9 cellular contexts compared by ENCODE assay signal in genomic region chr7:127504715-127505114, GRCh38.
DNase-seq lines count a peak whose midpoint lies in the region; ATAC-seq and TF ChIP-seq lines count a peak whose summit lies in the region.
"Had no signal": no experiment of that assay in that cellular context is flagged by ENCODE, and none has a peak within 500 bp of the region (broad histone marks: within the 10 kb centered on the region; RNA-seq: fewer than 3 reads in every experiment).

No MANE protein-coding gene starts in this region.

- peak; percentile 60 for DNase-seq in activated CD8-positive, alpha-beta memory T cell treated with anti-CD3 and anti-CD28 coated beads for 24 hours
- no peak for DNase-seq in activated CD8-positive, alpha-beta memory T cell treated with anti-CD3 and anti-CD28 coated beads, Interleukin-2, amount 10 ng/mL, durations not matched to agents 7 days and 5 days
- DNase-seq in OCI-LY7 (ENCODE audit: low spot score) = peak; percentile 32
- DNase-seq in cerebellar cortex (ENCODE audit: low spot score) = peak; percentile 15
- DNase-seq in osteoblast (ENCODE audit: insufficient read length, low spot score, missing footprints) = peak; percentile 84
- DNase-seq in LoVo (ENCODE audit: low spot score) = no peak
- no peak for DNase-seq in activated T-helper 1 cell treated with anti-CD3 and anti-CD28 coated beads, Interleukin-12 subunit alpha, Interleukin-12 subunit beta, Interleukin-2, Interleukin-4 antibody, amounts not matched to agents 30 ng/mL and 10 ng/mL and 1 ng/mL, durations not matched to agents 14 hours and 24 hours and 36 hours (ENCODE audit: low spot score)

- H2AFZ ChIP-seq in OCI-LY7 (ENCODE audit: low read length) (no peak overlapping the region), osteoblast (ENCODE audit: low read length) (no peak overlapping the region)

- intact Hi-C loops in OCI-LY7 (cut with micrococcal nuclease; ENCODE audit: unreplicated experiment) = no loop called here
- intact Hi-C loops in activated T-helper 1 cell treated with anti-CD3 and anti-CD28 coated beads, Interleukin-12 subunit alpha, Interleukin-12 subunit beta, Interleukin-2, Interleukin-4 antibody, amounts not matched to agents 30 ng/mL and 10 ng/mL and 1 ng/mL, durations not matched to agents 14 hours and 24 hours and 36 hours (cut with micrococcal nuclease) = loop anchor here (1.0 kb wide), 1 partner anchor 705 kb away; no protein-coding TSS in a partner anchor

- H3K4me3 ChIP-seq in OCI-LY7 (ENCODE audit: low read depth, low read length, poor library complexity, severe bottlenecking) (no peak overlapping the region), osteoblast (ENCODE audit: insufficient read depth, low read length) (no peak overlapping the region)

- no peaks in the 10 kb centered on the region for H4K20me1 ChIP-seq in OCI-LY7 (ENCODE audit: insufficient read depth, low read length)
- H4K20me1 ChIP-seq in osteoblast (ENCODE audit: insufficient read depth, low read length) = no peaks in the 10 kb centered on the region

- no peaks in the 10 kb centered on the region for H3K36me3 ChIP-seq in OCI-LY7 (ENCODE audit: insufficient read depth, low read length)
- no peaks in the 10 kb centered on the region for H3K36me3 ChIP-seq in osteoblast (ENCODE audit: insufficient read depth, low read length)

- no peak overlapping the region for H3K4me3 Mint-ChIP-seq in activated CD8-positive, alpha-beta memory T cell treated with anti-CD3 and anti-CD28 coated beads, Interleukin-2, amount 10 ng/mL, durations not matched to agents 7 days and 5 days
- no peak overlapping the region for H3K4me3 Mint-ChIP-seq in activated T-helper 1 cell treated with anti-CD3 and anti-CD28 coated beads, Interleukin-12 subunit alpha, Interleukin-12 subunit beta, Interleukin-2, Interleukin-4 antibody, amounts not matched to agents 30 ng/mL and 10 ng/mL and 1 ng/mL, durations not matched to agents 14 hours and 24 hours and 36 hours
- H3K4me3 Mint-ChIP-seq: naive thymus-derived CD8-positive, alpha-beta T cell had no signal

- H3K4me1 ChIP-seq in OCI-LY7 (ENCODE audit: insufficient read depth, low read length, poor library complexity, severe bottlenecking) (no peaks in the 10 kb centered on the region), osteoblast (ENCODE audit: insufficient read depth, low read length) (no peaks in the 10 kb centered on the region)

- H3K4me2 ChIP-seq in OCI-LY7 (ENCODE audit: low read length) (no peak overlapping the region), osteoblast (ENCODE audit: insufficient read depth, low read length) (no peak overlapping the region)

- H3K9me3 Mint-ChIP-seq in activated CD8-positive, alpha-beta memory T cell treated with anti-CD3 and anti-CD28 coated beads, Interleukin-2, amount 10 ng/mL, durations not matched to agents 7 days and 5 days (ENCODE audit: low read depth) = no peaks in the 10 kb centered on the region
- H3K9me3 Mint-ChIP-seq in activated T-helper 1 cell treated with anti-CD3 and anti-CD28 coated beads, Interleukin-12 subunit alpha, Interleukin-12 subunit beta, Interleukin-2, Interleukin-4 antibody, amounts not matched to agents 30 ng/mL and 10 ng/mL and 1 ng/mL, durations not matched to agents 14 hours and 24 hours and 36 hours = no peaks in the 10 kb centered on the region
- H3K9me3 Mint-ChIP-seq: naive thymus-derived CD8-positive, alpha-beta T cell had no signal

- H3K36me3 Mint-ChIP-seq in activated CD8-positive, alpha-beta memory T cell treated with anti-CD3 and anti-CD28 coated beads, Interleukin-2, amount 10 ng/mL, durations not matched to agents 7 days and 5 days = no peaks in the 10 kb centered on the region
- H3K36me3 Mint-ChIP-seq in activated T-helper 1 cell treated with anti-CD3 and anti-CD28 coated beads, Interleukin-12 subunit alpha, Interleukin-12 subunit beta, Interleukin-2, Interleukin-4 antibody, amounts not matched to agents 30 ng/mL and 10 ng/mL and 1 ng/mL, durations not matched to agents 14 hours and 24 hours and 36 hours (ENCODE audit: low read depth) = no peaks in the 10 kb centered on the region
- H3K36me3 Mint-ChIP-seq: naive thymus-derived CD8-positive, alpha-beta T cell had no signal

- peaks cover 8% of the 10 kb centered on the region for H3K27me3 ChIP-seq in osteoblast (ENCODE audit: insufficient read depth, low read length)

- POLR2A ChIA-PET in OCI-LY7 (lab: Charles Lee) = interaction anchor here (0.6 kb wide), 1 partner anchor 28 kb away, joined by 3 read pairs; no protein-coding TSS in a partner anchor

- peak; percentile 79 for TF ChIP-seq CTCF in OCI-LY7 (conservative IDR thresholded peaks at IDR 0.05; ENCODE audit: low read length)
- peak; percentile 61 for TF ChIP-seq CTCF in osteoblast (IDR thresholded peaks at IDR 0.05; ENCODE audit: extremely low read depth, low read depth, low read length)

- H3K9me3 ChIP-seq in OCI-LY7 (ENCODE audit: low read length) (no peaks in the 10 kb centered on the region), osteoblast (ENCODE audit: low read depth, low read length) (no peaks in the 10 kb centered on the region)

- CTCF ChIA-PET in activated CD8-positive, alpha-beta memory T cell treated with anti-CD3 and anti-CD28 coated beads, Interleukin-2, amount 10 ng/mL, durations not matched to agents 7 days and 5 days (lab: Charles Lee) = interaction anchor here (1.6 to 2.4 kb wide), 2 partner anchors 15 to 705 kb away, joined by 3 to 6 read pairs; no protein-coding TSS in a partner anchor
- CTCF ChIA-PET in OCI-LY7 (lab: Charles Lee; ENCODE audit: unreplicated experiment) = no interaction called here

- no peak overlapping the region for H3K27ac Mint-ChIP-seq in activated CD8-positive, alpha-beta memory T cell treated with anti-CD3 and anti-CD28 coated beads, Interleukin-2, amount 10 ng/mL, durations not matched to agents 7 days and 5 days
- H3K27ac Mint-ChIP-seq in activated T-helper 1 cell treated with anti-CD3 and anti-CD28 coated beads, Interleukin-12 subunit alpha, Interleukin-12 subunit beta, Interleukin-2, Interleukin-4 antibody, amounts not matched to agents 30 ng/mL and 10 ng/mL and 1 ng/mL, durations not matched to agents 14 hours and 24 hours and 36 hours = no peak overlapping the region
- H3K27ac Mint-ChIP-seq: naive thymus-derived CD8-positive, alpha-beta T cell had no signal

- H3K27ac ChIP-seq in OCI-LY7 (ENCODE audit: low read depth, low read length, poor library complexity, severe bottlenecking) (no peak overlapping the region), osteoblast (ENCODE audit: low read depth, low read length) (no peak overlapping the region)

- peaks cover 33% of the 10 kb centered on the region for H3K27me3 Mint-ChIP-seq in activated CD8-positive, alpha-beta memory T cell treated with anti-CD3 and anti-CD28 coated beads, Interleukin-2, amount 10 ng/mL, durations not matched to agents 7 days and 5 days
- H3K27me3 Mint-ChIP-seq in activated T-helper 1 cell treated with anti-CD3 and anti-CD28 coated beads, Interleukin-12 subunit alpha, Interleukin-12 subunit beta, Interleukin-2, Interleukin-4 antibody, amounts not matched to agents 30 ng/mL and 10 ng/mL and 1 ng/mL, durations not matched to agents 14 hours and 24 hours and 36 hours (ENCODE audit: insufficient read depth) = peaks cover 11% of the 10 kb centered on the region

- no peaks in the 10 kb centered on the region for H3K9me2 ChIP-seq in OCI-LY7 (ENCODE audit: insufficient read depth, low read length)

- no peak for ATAC-seq in activated CD8-positive, alpha-beta memory T cell treated with anti-CD3 and anti-CD28 coated beads, Interleukin-2, amount 10 ng/mL, durations not matched to agents 7 days and 5 days
- ATAC-seq in GM21717 (IDR thresholded peaks at IDR 0.05; ENCODE audit: unreplicated experiment) = no peak
- ATAC-seq: naive thymus-derived CD8-positive, alpha-beta T cell had no signal

- BruUV-seq in OCI-LY7 (replicated peaks; lab: Mats Ljungman, UMichigan) = no TSS peak

- H3K4me1 Mint-ChIP-seq in activated CD8-positive, alpha-beta memory T cell treated with anti-CD3 and anti-CD28 coated beads, Interleukin-2, amount 10 ng/mL, durations not matched to agents 7 days and 5 days = no peaks in the 10 kb centered on the region
- no peaks in the 10 kb centered on the region for H3K4me1 Mint-ChIP-seq in activated T-helper 1 cell treated with anti-CD3 and anti-CD28 coated beads, Interleukin-12 subunit alpha, Interleukin-12 subunit beta, Interleukin-2, Interleukin-4 antibody, amounts not matched to agents 30 ng/mL and 10 ng/mL and 1 ng/mL, durations not matched to agents 14 hours and 24 hours and 36 hours (ENCODE audit: low read depth)
- H3K4me1 Mint-ChIP-seq: naive thymus-derived CD8-positive, alpha-beta T cell had no signal

- no peaks in the 10 kb centered on the region for H3K79me2 ChIP-seq in OCI-LY7 (ENCODE audit: insufficient read depth, low read depth, low read length)
- no peaks in the 10 kb centered on the region for H3K79me2 ChIP-seq in osteoblast (ENCODE audit: insufficient read depth, low read length)

Comparison
In these comparisons a context has a peak if more than half of its experiments do, and no peak if none do; other contexts are left out.
1. DNase-seq: peak in activated CD8-positive, alpha-beta memory T cell treated with anti-CD3 and anti-CD28 coated beads for 24 hours (single experiment), OCI-LY7 (single experiment), cerebellar cortex (single experiment) and osteoblast (single experiment); none in activated CD8-positive, alpha-beta memory T cell treated with anti-CD3 and anti-CD28 coated beads, Interleukin-2, amount 10 ng/mL, durations not matched to agents 7 days and 5 days (single experiment), LoVo (single experiment) and activated T-helper 1 cell treated with anti-CD3 and anti-CD28 coated beads, Interleukin-12 subunit alpha, Interleukin-12 subunit beta, Interleukin-2, Interleukin-4 antibody, amounts not matched to agents 30 ng/mL and 10 ng/mL and 1 ng/mL, durations not matched to agents 14 hours and 24 hours and 36 hours (single experiment).